In the genomic region with DNA sequence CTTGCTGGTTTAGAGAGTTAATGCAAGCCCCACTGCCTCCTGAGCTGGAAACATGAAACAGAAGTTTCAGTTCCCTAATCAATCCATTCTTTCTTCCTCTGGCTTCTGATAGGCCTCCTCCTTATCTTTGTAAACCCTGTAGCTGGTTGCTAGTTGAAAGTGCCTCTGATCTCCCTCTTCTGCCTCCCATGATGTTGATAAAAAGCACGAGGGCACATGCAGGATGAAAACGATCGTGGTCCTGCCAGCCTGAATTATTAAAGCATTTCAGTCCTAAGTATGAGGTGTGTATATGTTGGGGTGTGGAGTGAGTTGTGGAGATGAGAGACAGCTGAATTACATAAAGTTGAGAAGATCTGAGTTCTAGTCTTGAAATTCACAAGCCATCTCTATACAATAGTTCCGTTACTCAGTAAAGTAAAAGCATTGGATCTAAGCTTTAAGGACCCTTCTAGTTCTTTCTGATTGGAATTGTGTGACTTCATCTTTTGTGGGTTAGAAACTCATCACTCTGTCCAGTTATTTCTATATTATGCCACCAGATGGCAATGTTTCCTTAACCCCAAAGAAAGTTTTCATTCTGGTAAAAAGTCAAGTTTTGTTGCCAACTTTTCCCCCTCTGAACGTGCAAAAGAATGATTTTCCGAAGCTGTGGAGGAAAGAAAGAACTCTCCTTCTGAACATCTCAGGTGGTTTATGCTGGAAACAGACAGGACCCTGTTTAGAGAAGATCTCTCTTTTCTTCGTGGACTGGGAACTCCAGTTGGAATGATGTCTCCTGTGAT, we compare ENCODE assay signal across 1 cellular context.
TF ChIP-seq lines count a peak whose summit lies in the region.

No MANE protein-coding gene starts in this region.

TF ChIP-seq in GM23338, 12 proteins besides CTCF, POLR2A, EP300 and RAD21 (continued from another document):
- TF ChIP-seq, protein P1, sequence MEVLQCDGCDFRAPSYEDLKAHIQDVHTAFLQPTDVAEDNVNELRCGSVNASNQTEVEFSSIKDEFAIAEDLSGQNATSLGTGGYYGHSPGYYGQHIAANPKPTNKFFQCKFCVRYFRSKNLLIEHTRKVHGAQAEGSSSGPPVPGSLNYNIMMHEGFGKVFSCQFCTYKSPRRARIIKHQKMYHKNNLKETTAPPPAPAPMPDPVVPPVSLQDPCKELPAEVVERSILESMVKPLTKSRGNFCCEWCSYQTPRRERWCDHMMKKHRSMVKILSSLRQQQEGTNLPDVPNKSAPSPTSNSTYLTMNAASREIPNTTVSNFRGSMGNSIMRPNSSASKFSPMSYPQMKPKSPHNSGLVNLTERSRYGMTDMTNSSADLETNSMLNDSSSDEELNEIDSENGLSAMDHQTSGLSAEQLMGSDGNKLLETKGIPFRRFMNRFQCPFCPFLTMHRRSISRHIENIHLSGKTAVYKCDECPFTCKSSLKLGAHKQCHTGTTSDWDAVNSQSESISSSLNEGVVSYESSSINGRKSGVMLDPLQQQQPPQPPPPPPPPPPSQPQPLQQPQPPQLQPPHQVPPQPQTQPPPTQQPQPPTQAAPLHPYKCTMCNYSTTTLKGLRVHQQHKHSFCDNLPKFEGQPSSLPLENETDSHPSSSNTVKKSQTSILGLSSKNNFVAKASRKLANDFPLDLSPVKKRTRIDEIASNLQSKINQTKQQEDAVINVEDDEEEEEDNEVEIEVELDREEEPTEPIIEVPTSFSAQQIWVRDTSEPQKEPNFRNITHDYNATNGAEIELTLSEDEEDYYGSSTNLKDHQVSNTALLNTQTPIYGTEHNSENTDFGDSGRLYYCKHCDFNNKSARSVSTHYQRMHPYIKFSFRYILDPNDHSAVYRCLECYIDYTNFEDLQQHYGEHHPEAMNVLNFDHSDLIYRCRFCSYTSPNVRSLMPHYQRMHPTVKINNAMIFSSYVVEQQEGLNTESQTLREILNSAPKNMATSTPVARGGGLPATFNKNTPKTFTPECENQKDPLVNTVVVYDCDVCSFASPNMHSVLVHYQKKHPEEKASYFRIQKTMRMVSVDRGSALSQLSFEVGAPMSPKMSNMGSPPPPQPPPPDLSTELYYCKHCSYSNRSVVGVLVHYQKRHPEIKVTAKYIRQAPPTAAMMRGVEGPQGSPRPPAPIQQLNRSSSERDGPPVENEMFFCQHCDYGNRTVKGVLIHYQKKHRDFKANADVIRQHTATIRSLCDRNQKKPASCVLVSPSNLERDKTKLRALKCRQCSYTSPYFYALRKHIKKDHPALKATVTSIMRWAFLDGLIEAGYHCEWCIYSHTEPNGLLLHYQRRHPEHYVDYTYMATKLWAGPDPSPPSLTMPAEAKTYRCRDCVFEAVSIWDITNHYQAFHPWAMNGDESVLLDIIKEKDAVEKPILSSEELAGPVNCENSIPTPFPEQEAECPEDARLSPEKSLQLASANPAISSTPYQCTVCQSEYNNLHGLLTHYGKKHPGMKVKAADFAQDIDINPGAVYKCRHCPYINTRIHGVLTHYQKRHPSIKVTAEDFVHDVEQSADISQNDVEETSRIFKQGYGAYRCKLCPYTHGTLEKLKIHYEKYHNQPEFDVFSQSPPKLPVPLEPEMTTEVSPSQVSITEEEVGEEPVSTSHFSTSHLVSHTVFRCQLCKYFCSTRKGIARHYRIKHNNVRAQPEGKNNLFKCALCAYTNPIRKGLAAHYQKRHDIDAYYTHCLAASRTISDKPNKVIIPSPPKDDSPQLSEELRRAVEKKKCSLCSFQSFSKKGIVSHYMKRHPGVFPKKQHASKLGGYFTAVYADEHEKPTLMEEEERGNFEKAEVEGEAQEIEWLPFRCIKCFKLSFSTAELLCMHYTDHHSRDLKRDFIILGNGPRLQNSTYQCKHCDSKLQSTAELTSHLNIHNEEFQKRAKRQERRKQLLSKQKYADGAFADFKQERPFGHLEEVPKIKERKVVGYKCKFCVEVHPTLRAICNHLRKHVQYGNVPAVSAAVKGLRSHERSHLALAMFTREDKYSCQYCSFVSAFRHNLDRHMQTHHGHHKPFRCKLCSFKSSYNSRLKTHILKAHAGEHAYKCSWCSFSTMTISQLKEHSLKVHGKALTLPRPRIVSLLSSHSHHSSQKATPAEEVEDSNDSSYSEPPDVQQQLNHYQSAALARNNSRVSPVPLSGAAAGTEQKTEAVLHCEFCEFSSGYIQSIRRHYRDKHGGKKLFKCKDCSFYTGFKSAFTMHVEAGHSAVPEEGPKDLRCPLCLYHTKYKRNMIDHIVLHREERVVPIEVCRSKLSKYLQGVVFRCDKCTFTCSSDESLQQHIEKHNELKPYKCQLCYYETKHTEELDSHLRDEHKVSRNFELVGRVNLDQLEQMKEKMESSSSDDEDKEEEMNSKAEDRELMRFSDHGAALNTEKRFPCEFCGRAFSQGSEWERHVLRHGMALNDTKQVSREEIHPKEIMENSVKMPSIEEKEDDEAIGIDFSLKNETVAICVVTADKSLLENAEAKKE (CRISPR knock-in tag; IDR thresholded peaks at IDR 0.05) = no peak
- TF ChIP-seq EZH2phosphoT487 (IDR thresholded peaks at IDR 0.05; ENCODE audit: unreplicated experiment) = no peak
- TF ChIP-seq ZNF114 (CRISPR knock-in tag; IDR thresholded peaks at IDR 0.05) = no peak
- TF ChIP-seq, protein P2, sequence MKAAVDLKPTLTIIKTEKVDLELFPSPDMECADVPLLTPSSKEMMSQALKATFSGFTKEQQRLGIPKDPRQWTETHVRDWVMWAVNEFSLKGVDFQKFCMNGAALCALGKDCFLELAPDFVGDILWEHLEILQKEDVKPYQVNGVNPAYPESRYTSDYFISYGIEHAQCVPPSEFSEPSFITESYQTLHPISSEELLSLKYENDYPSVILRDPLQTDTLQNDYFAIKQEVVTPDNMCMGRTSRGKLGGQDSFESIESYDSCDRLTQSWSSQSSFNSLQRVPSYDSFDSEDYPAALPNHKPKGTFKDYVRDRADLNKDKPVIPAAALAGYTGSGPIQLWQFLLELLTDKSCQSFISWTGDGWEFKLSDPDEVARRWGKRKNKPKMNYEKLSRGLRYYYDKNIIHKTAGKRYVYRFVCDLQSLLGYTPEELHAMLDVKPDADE (IDR thresholded peaks at IDR 0.05) = no peak
- TF ChIP-seq POLR2AphosphoS5 (IDR thresholded peaks at IDR 0.05; ENCODE audit: low read depth) = no peak
- no peak for TF ChIP-seq NANOG (IDR thresholded peaks at IDR 0.05; ENCODE audit: borderline replicate concordance)
- TF ChIP-seq JUNB (IDR thresholded peaks at IDR 0.05; ENCODE audit: unreplicated experiment) = no peak
- TF ChIP-seq ZNF331 (CRISPR knock-in tag; IDR thresholded peaks at IDR 0.05; ENCODE audit: low read depth) = no peak
- no peak for TF ChIP-seq CREB1 (CRISPR knock-in tag; IDR thresholded peaks at IDR 0.05; ENCODE audit: low read depth)
- TF ChIP-seq STAT1 (IDR thresholded peaks at IDR 0.05; ENCODE audit: unreplicated experiment) = no peak
